Comparison of ENCODE assay signal across 20 cellular contexts in genomic region chr7:17709127-17709526, GRCh38.
DNase-seq lines count a peak whose midpoint lies in the region; ATAC-seq and TF ChIP-seq lines count a peak whose summit lies in the region.
"Had no signal": no experiment of that assay in that cellular context is flagged by ENCODE, and none has a peak within 500 bp of the region (broad histone marks: within the 10 kb centered on the region; RNA-seq: fewer than 3 reads in every experiment).

No MANE protein-coding gene starts in this region.

- DNase-seq in activated CD4-positive, alpha-beta T cell treated with anti-CD3 and anti-CD28 coated beads, Interleukin-2, amount 10 ng/mL, durations not matched to agents 24 days and 14 days = peak; percentile 11
- no peak for DNase-seq in activated CD4-positive, alpha-beta T cell treated with anti-CD3 and anti-CD28 coated beads, Interleukin-2, amount 50 U/mL, for 48 hours
- DNase-seq in MM.1S (peak; percentile 11), left kidney (ENCODE audit: low read depth, low spot score) (peak; percentile 9), smooth muscle cell (lab: John Stamatoyannopoulos, UW; ENCODE audit: unreplicated experiment) (no peak), NCI-H226 (no peak)
- no peak for DNase-seq in activated naive CD8-positive, alpha-beta T cell treated with anti-CD3 and anti-CD28 coated beads for 36 hours
- DNase-seq: AML-193; CD4-positive, alpha-beta T cell; GM23248; NCI-H2029; NCI-H524 treated with DMSO at 0.1 percent for 48 hours; NCI-H82; Peyer's patch; SIG-M5 had no signal

- H3K36me3 ChIP-seq in MM.1S (replicated peaks; ENCODE audit: insufficient read depth, low read length) (no peaks in the 10 kb centered on the region), smooth muscle cell (ENCODE audit: low read depth) (no peaks in the 10 kb centered on the region)
- H3K36me3 ChIP-seq: BLaER1 treated with 17β-estradiol and CSF1 and Interleukin-3, amounts not matched to agents 10 nM and 100 nM; HAP-1; Peyer's patch had no signal

- no peaks in the 10 kb centered on the region for H3K9me3 Mint-ChIP-seq in activated CD4-positive, alpha-beta T cell treated with anti-CD3 and anti-CD28 coated beads, Interleukin-2, amount 10 ng/mL, durations not matched to agents 24 days and 14 days
- no peaks in the 10 kb centered on the region for H3K9me3 Mint-ChIP-seq in activated naive CD8-positive, alpha-beta T cell treated with anti-CD3 and anti-CD28 coated beads for 36 hours
- H3K9me3 Mint-ChIP-seq: CD4-positive, alpha-beta T cell had no signal

- H3K27me3 ChIP-seq in MM.1S (replicated peaks; ENCODE audit: insufficient read depth, low read length) = no peaks in the 10 kb centered on the region
- no peaks in the 10 kb centered on the region for H3K27me3 ChIP-seq in smooth muscle cell (ENCODE audit: low read depth)
- H3K27me3 ChIP-seq: BLaER1 treated with 17β-estradiol and CSF1 and Interleukin-3, amounts not matched to agents 10 nM and 100 nM; Peyer's patch had no signal

- H3K27me3 Mint-ChIP-seq in activated CD4-positive, alpha-beta T cell treated with anti-CD3 and anti-CD28 coated beads, Interleukin-2, amount 10 ng/mL, durations not matched to agents 24 days and 14 days = peaks cover 10% of the 10 kb centered on the region
- no peaks in the 10 kb centered on the region for H3K27me3 Mint-ChIP-seq in activated naive CD8-positive, alpha-beta T cell treated with anti-CD3 and anti-CD28 coated beads for 36 hours
- H3K27me3 Mint-ChIP-seq: CD4-positive, alpha-beta T cell had no signal

- no peak overlapping the region for H3K4me3 ChIP-seq in MM.1S (ENCODE audit: low read length)
- H3K4me3 ChIP-seq in smooth muscle cell = no peak overlapping the region
- H3K4me3 ChIP-seq: A549; BLaER1 treated with 17β-estradiol and CSF1 and Interleukin-3, amounts not matched to agents 10 nM and 100 nM; GM23248; HAP-1; Peyer's patch; SK-N-MC had no signal

- no peaks in the 10 kb centered on the region for H3K9me2 ChIP-seq in MM.1S (replicated peaks; ENCODE audit: insufficient read depth, low read length)

- H3K27ac Mint-ChIP-seq in activated CD4-positive, alpha-beta T cell treated with anti-CD3 and anti-CD28 coated beads, Interleukin-2, amount 10 ng/mL, durations not matched to agents 24 days and 14 days = no peak overlapping the region
- no peak overlapping the region for H3K27ac Mint-ChIP-seq in activated naive CD8-positive, alpha-beta T cell treated with anti-CD3 and anti-CD28 coated beads for 36 hours
- H3K27ac Mint-ChIP-seq: CD4-positive, alpha-beta T cell had no signal

- H2AFZ ChIP-seq in MM.1S (ENCODE audit: low read length) = no peak overlapping the region
- H2AFZ ChIP-seq in smooth muscle cell (ENCODE audit: low read depth) = peak overlapping the region; percentile 19
- H2AFZ ChIP-seq: GM23248 had no signal

- H3K79me2 ChIP-seq in MM.1S (ENCODE audit: low read length) = no peaks in the 10 kb centered on the region
- no peaks in the 10 kb centered on the region for H3K79me2 ChIP-seq in smooth muscle cell (ENCODE audit: low read depth)

- no peak for TF ChIP-seq CTCF in MM.1S (IDR thresholded peaks at IDR 0.05; ENCODE audit: low read length)
- TF ChIP-seq CTCF in smooth muscle cell (IDR thresholded peaks at IDR 0.05; ENCODE audit: borderline replicate concordance, insufficient read depth, poor library complexity, severe bottlenecking) = no peak

- H3K9me3 ChIP-seq in MM.1S (replicated peaks; ENCODE audit: insufficient read depth, low read length) (no peaks in the 10 kb centered on the region), smooth muscle cell (replicated peaks; ENCODE audit: low read depth) (no peaks in the 10 kb centered on the region)
- H3K9me3 ChIP-seq: A549; BLaER1 treated with 17β-estradiol and CSF1 and Interleukin-3, amounts not matched to agents 10 nM and 100 nM; HAP-1; Peyer's patch had no signal

- no peak overlapping the region for H3K4me3 Mint-ChIP-seq in activated CD4-positive, alpha-beta T cell treated with anti-CD3 and anti-CD28 coated beads, Interleukin-2, amount 10 ng/mL, durations not matched to agents 24 days and 14 days
- H3K4me3 Mint-ChIP-seq in activated naive CD8-positive, alpha-beta T cell treated with anti-CD3 and anti-CD28 coated beads for 36 hours = no peak overlapping the region
- H3K4me3 Mint-ChIP-seq: CD4-positive, alpha-beta T cell had no signal

- H3K4me2 ChIP-seq in MM.1S (ENCODE audit: low read depth, low read length) (no peak overlapping the region), smooth muscle cell (no peak overlapping the region)
- H3K4me2 ChIP-seq: A549; BLaER1 treated with 17β-estradiol and CSF1 and Interleukin-3, amounts not matched to agents 10 nM and 100 nM had no signal

- H3K4me1 ChIP-seq in MM.1S (ENCODE audit: low read length) (peaks cover 5% of the 10 kb centered on the region; the same call in 1 of the 2 replicates), smooth muscle cell (ENCODE audit: low read depth) (peaks cover 4% of the 10 kb centered on the region)
- H3K4me1 ChIP-seq: BLaER1 treated with 17β-estradiol and CSF1 and Interleukin-3, amounts not matched to agents 10 nM and 100 nM; Peyer's patch had no signal

- H4K20me1 ChIP-seq in MM.1S (ENCODE audit: insufficient read depth, low read length) (no peaks in the 10 kb centered on the region), smooth muscle cell (ENCODE audit: low read depth) (no peaks in the 10 kb centered on the region)
- H4K20me1 ChIP-seq: BLaER1 treated with 17β-estradiol and CSF1 and Interleukin-3, amounts not matched to agents 10 nM and 100 nM had no signal

- H3K4me1 Mint-ChIP-seq in activated CD4-positive, alpha-beta T cell treated with anti-CD3 and anti-CD28 coated beads, Interleukin-2, amount 10 ng/mL, durations not matched to agents 24 days and 14 days = no peaks in the 10 kb centered on the region
- H3K4me1 Mint-ChIP-seq in activated naive CD8-positive, alpha-beta T cell treated with anti-CD3 and anti-CD28 coated beads for 36 hours = no peaks in the 10 kb centered on the region

- H3F3A ChIP-seq in MM.1S (ENCODE audit: insufficient read depth, low read length) (no peaks in the 10 kb centered on the region), smooth muscle cell (ENCODE audit: low read depth) (no peaks in the 10 kb centered on the region)

- WGBS in smooth muscle cell (ENCODE audit: low lambda C conversion rate) = 78% methylated on average over 1 of the region's 1 CpG

- no peaks in the 10 kb centered on the region for H3K36me3 Mint-ChIP-seq in activated CD4-positive, alpha-beta T cell treated with anti-CD3 and anti-CD28 coated beads, Interleukin-2, amount 10 ng/mL, durations not matched to agents 24 days and 14 days (ENCODE audit: low read depth)
- H3K36me3 Mint-ChIP-seq in activated naive CD8-positive, alpha-beta T cell treated with anti-CD3 and anti-CD28 coated beads for 36 hours = no peaks in the 10 kb centered on the region

- H3K27ac ChIP-seq in MM.1S (ENCODE audit: low read length) (no peak overlapping the region), smooth muscle cell (ENCODE audit: low read depth) (no peak overlapping the region)
- H3K27ac ChIP-seq: A549; BLaER1 treated with 17β-estradiol and CSF1 and Interleukin-3, amounts not matched to agents 10 nM and 100 nM; GM23248; Peyer's patch; SK-N-MC had no signal

- no peak for ATAC-seq in HG02678 (IDR thresholded peaks at IDR 0.05; ENCODE audit: unreplicated experiment)
- ATAC-seq: A549 had no signal

- intact Hi-C loops in activated CD4-positive, alpha-beta T cell treated with anti-CD3 and anti-CD28 coated beads, Interleukin-2, amount 10 ng/mL, durations not matched to agents 24 days and 14 days (cut with micrococcal nuclease) = no loop called here

- H3K9ac ChIP-seq in MM.1S (ENCODE audit: low read length) (no peak overlapping the region), smooth muscle cell (ENCODE audit: low read depth) (no peak overlapping the region)
- H3K9ac ChIP-seq: BLaER1 treated with 17β-estradiol and CSF1 and Interleukin-3, amounts not matched to agents 10 nM and 100 nM; GM23248 had no signal

Comparison
In these comparisons a context has a peak if more than half of its experiments do, and no peak if none do; other contexts are left out.
1. DNase-seq: peak in activated CD4-positive, alpha-beta T cell treated with anti-CD3 and anti-CD28 coated beads, Interleukin-2, amount 10 ng/mL, durations not matched to agents 24 days and 14 days (single experiment), MM.1S (single experiment) and left kidney (single experiment); none in activated CD4-positive, alpha-beta T cell treated with anti-CD3 and anti-CD28 coated beads, Interleukin-2, amount 50 U/mL, for 48 hours (0 of 2), smooth muscle cell (single experiment), NCI-H226 (single experiment) and activated naive CD8-positive, alpha-beta T cell treated with anti-CD3 and anti-CD28 coated beads for 36 hours (single experiment).